ENCODE assay signal across 18 cellular contexts in genomic region chr7:44557485-44557884, GRCh38. TPM values are rescaled to one million over a fixed set of nuclear protein-coding genes. Genes with fewer than 3 reads are reported as not detected.
A peak's percentile ranks its signal among the peaks of the same experiment; 100 is the strongest.
DNase-seq lines count a peak whose midpoint lies in the region; TF ChIP-seq lines count a peak whose summit lies in the region.
"Had no signal": no experiment of that assay in that cellular context is flagged by ENCODE, and none has a peak within 500 bp of the region (broad histone marks: within the 10 kb centered on the region; RNA-seq: fewer than 3 reads in every experiment).

No MANE protein-coding gene starts in this region.

- no peaks in the 10 kb centered on the region for H3K79me2 ChIP-seq in neural progenitor cell (ENCODE audit: low read depth)

- H3K9me3 Mint-ChIP-seq in activated naive CD4-positive, alpha-beta T cell treated with anti-CD3 and anti-CD28 coated beads, Interleukin-2, amount 50 U/mL, for 24 hours, result no peaks in the 10 kb centered on the region
- no peaks in the 10 kb centered on the region for H3K9me3 Mint-ChIP-seq in activated naive CD4-positive, alpha-beta T cell treated with anti-CD3 and anti-CD28 coated beads for 36 hours
- no peaks in the 10 kb centered on the region for H3K9me3 Mint-ChIP-seq in neural progenitor cell
- H3K9me3 Mint-ChIP-seq in osteocyte (ENCODE audit: unreplicated experiment), result no peaks in the 10 kb centered on the region
- H3K9me3 Mint-ChIP-seq: CD4-positive, alpha-beta T cell; CD8-positive, alpha-beta T cell had no signal

- no peaks in the 10 kb centered on the region for H3K27me3 Mint-ChIP-seq in activated naive CD4-positive, alpha-beta T cell treated with anti-CD3 and anti-CD28 coated beads, Interleukin-2, amount 50 U/mL, for 24 hours
- H3K27me3 Mint-ChIP-seq in activated naive CD4-positive, alpha-beta T cell treated with anti-CD3 and anti-CD28 coated beads for 36 hours (ENCODE audit: low read depth), result no peaks in the 10 kb centered on the region
- H3K27me3 Mint-ChIP-seq in neural progenitor cell (ENCODE audit: insufficient read depth, low read depth), result peaks cover 8% of the 10 kb centered on the region
- H3K27me3 Mint-ChIP-seq in osteocyte (ENCODE audit: unreplicated experiment), result peaks cover 11% of the 10 kb centered on the region
- H3K27me3 Mint-ChIP-seq: CD4-positive, alpha-beta T cell had no signal

- H3K27me3 ChIP-seq in neural progenitor cell, result no peaks in the 10 kb centered on the region
- H3K27me3 ChIP-seq: BLaER1 treated with 17β-estradiol and CSF1 and Interleukin-3, amounts not matched to agents 10 nM and 100 nM had no signal

- H2AFZ ChIP-seq in neural progenitor cell (replicated peaks), result no peak overlapping the region

- TF ChIP-seq CTCF in HEK293 (tag by site-specific recombination; IDR thresholded peaks at IDR 0.05) (no peak), neural progenitor cell (IDR thresholded peaks at IDR 0.05) (no peak), osteocyte (IDR thresholded peaks at IDR 0.05) (no peak)

- H3K9me3 ChIP-seq in HEK293 (ENCODE audit: control insufficient read depth, insufficient read depth, low read depth, low read length) (no peaks in the 10 kb centered on the region), neural progenitor cell (ENCODE audit: low read depth) (no peaks in the 10 kb centered on the region)
- H3K9me3 ChIP-seq: A549; BLaER1 treated with 17β-estradiol and CSF1 and Interleukin-3, amounts not matched to agents 10 nM and 100 nM; Caco-2 had no signal

- peaks cover 4% of the 10 kb centered on the region for H3K4me1 Mint-ChIP-seq in activated naive CD4-positive, alpha-beta T cell treated with anti-CD3 and anti-CD28 coated beads, Interleukin-2, amount 50 U/mL, for 24 hours
- no peaks in the 10 kb centered on the region for H3K4me1 Mint-ChIP-seq in activated naive CD4-positive, alpha-beta T cell treated with anti-CD3 and anti-CD28 coated beads for 36 hours (ENCODE audit: low read depth)
- no peaks in the 10 kb centered on the region for H3K4me1 Mint-ChIP-seq in neural progenitor cell
- no peaks in the 10 kb centered on the region for H3K4me1 Mint-ChIP-seq in osteocyte (ENCODE audit: unreplicated experiment)
- H3K4me1 Mint-ChIP-seq: B cell had no signal

- H3K4me1 ChIP-seq in HEK293 (ENCODE audit: control insufficient read depth, insufficient read depth, low read length) (no peaks in the 10 kb centered on the region), neural progenitor cell (no peaks in the 10 kb centered on the region)

- H3K27ac ChIP-seq in HEK293 (ENCODE audit: extremely low read depth, low read depth, low read length), result no peak overlapping the region
- H3K27ac ChIP-seq in neural progenitor cell, result no peak overlapping the region
- H3K27ac ChIP-seq: 22Rv1; A549; BLaER1 treated with 17β-estradiol and CSF1 and Interleukin-3, amounts not matched to agents 10 nM and 100 nM; C4-2B had no signal

- intact Hi-C loops in activated naive CD4-positive, alpha-beta T cell treated with anti-CD3 and anti-CD28 coated beads for 36 hours (cut with micrococcal nuclease), result no loop called here

- no peak for DNase-seq in activated naive CD4-positive, alpha-beta T cell treated with anti-CD3 and anti-CD28 coated beads for 36 hours
- no peak for DNase-seq in neural progenitor cell (ENCODE audit: low spot score)
- DNase-seq in osteocyte (ENCODE audit: extremely low spot score, unreplicated experiment), result no peak
- DNase-seq: AML-193; Caco-2; Calu3; CD4-positive, alpha-beta T cell; CD8-positive, alpha-beta T cell; DMS79 treated with DMSO at 0.1 percent for 48 hours; GF-D8 had no signal

- H4K20me1 ChIP-seq in neural progenitor cell (ENCODE audit: low read depth), result no peaks in the 10 kb centered on the region

- H3K36me3 ChIP-seq in HEK293 (ENCODE audit: control insufficient read depth in 2 of 2, insufficient read depth in 1 of 2, low read length in 2 of 2) (no peaks in the 10 kb centered on the region), neural progenitor cell (no peaks in the 10 kb centered on the region)
- H3K36me3 ChIP-seq: BLaER1 treated with 17β-estradiol and CSF1 and Interleukin-3, amounts not matched to agents 10 nM and 100 nM had no signal

- peak overlapping the region; percentile 74 for H3K27ac Mint-ChIP-seq in activated naive CD4-positive, alpha-beta T cell treated with anti-CD3 and anti-CD28 coated beads, Interleukin-2, amount 50 U/mL, for 24 hours
- H3K27ac Mint-ChIP-seq in activated naive CD4-positive, alpha-beta T cell treated with anti-CD3 and anti-CD28 coated beads for 36 hours, result no peak overlapping the region
- H3K27ac Mint-ChIP-seq in neural progenitor cell (no peak overlapping the region), osteocyte (ENCODE audit: unreplicated experiment) (no peak overlapping the region)
- H3K27ac Mint-ChIP-seq: B cell; CD4-positive, alpha-beta T cell; CD8-positive, alpha-beta T cell had no signal

- POLR2A ChIA-PET in HEK293 (lab: Yijun Ruan, JAX), result no interaction called here

- H3K36me3 Mint-ChIP-seq in activated naive CD4-positive, alpha-beta T cell treated with anti-CD3 and anti-CD28 coated beads, Interleukin-2, amount 50 U/mL, for 24 hours, result no peaks in the 10 kb centered on the region
- H3K36me3 Mint-ChIP-seq in activated naive CD4-positive, alpha-beta T cell treated with anti-CD3 and anti-CD28 coated beads for 36 hours (ENCODE audit: low read depth), result no peaks in the 10 kb centered on the region
- H3K36me3 Mint-ChIP-seq in neural progenitor cell (no peaks in the 10 kb centered on the region), osteocyte (ENCODE audit: unreplicated experiment) (no peaks in the 10 kb centered on the region)
- H3K36me3 Mint-ChIP-seq: CD8-positive, alpha-beta T cell had no signal

- H3K9ac ChIP-seq in neural progenitor cell, result peak overlapping the region; percentile 25
- H3K9ac ChIP-seq: BLaER1 treated with 17β-estradiol and CSF1 and Interleukin-3, amounts not matched to agents 10 nM and 100 nM had no signal

- no peaks in the 10 kb centered on the region for H3F3A ChIP-seq in neural progenitor cell (ENCODE audit: low read depth)

- H3K4me3 ChIP-seq in HEK293 (ENCODE audit: low read depth, low read length) (no peak overlapping the region), neural progenitor cell (no peak overlapping the region)
- H3K4me3 ChIP-seq: A549; BLaER1 treated with 17β-estradiol and CSF1 and Interleukin-3, amounts not matched to agents 10 nM and 100 nM had no signal

- CTCF ChIA-PET in activated naive CD4-positive, alpha-beta T cell treated with anti-CD3 and anti-CD28 coated beads for 36 hours (lab: Charles Lee), result no interaction called here
- CTCF ChIA-PET in HEK293 (lab: Yijun Ruan, JAX), result interaction anchor here (1.2 to 1.5 kb wide), 2 partner anchors 9 to 22 kb away, joined by 3 to 10 read pairs; no protein-coding TSS in a partner anchor

- H3K4me2 ChIP-seq in neural progenitor cell, result no peak overlapping the region
- H3K4me2 ChIP-seq: A549; BLaER1 treated with 17β-estradiol and CSF1 and Interleukin-3, amounts not matched to agents 10 nM and 100 nM had no signal

- no peak overlapping the region for H3K4me3 Mint-ChIP-seq in activated naive CD4-positive, alpha-beta T cell treated with anti-CD3 and anti-CD28 coated beads, Interleukin-2, amount 50 U/mL, for 24 hours
- no peak overlapping the region for H3K4me3 Mint-ChIP-seq in activated naive CD4-positive, alpha-beta T cell treated with anti-CD3 and anti-CD28 coated beads for 36 hours
- no peak overlapping the region for H3K4me3 Mint-ChIP-seq in neural progenitor cell
- no peak overlapping the region for H3K4me3 Mint-ChIP-seq in osteocyte (ENCODE audit: unreplicated experiment)
- H3K4me3 Mint-ChIP-seq: B cell; CD4-positive, alpha-beta T cell; CD8-positive, alpha-beta T cell had no signal

TF ChIP-seq in HEK293, 187 proteins besides CTCF, POLR2A, EP300 and RAD21:
- TF ChIP-seq PRDM1 (tag by site-specific recombination; IDR thresholded peaks at IDR 0.05) (peak; percentile 94), TCF7L2 (IDR thresholded peaks at IDR 0.05; ENCODE audit: borderline replicate concordance, low read depth, low read length) (no peak)

RNA-seq across cellular contexts. Expression of gene DDX56, which starts 16.2 kb away (rescaled TPM):
- total RNA-seq in activated naive CD4-positive, alpha-beta T cell treated with anti-CD3 and anti-CD28 coated beads for 36 hours, result 10 to 100 TPM; 65.8 to 74.0 TPM
- total RNA-seq in neural progenitor cell (ENCODE audit: low replicate concordance), result 61.0 and 67.5 TPM in 2 replicates
- 67.0 and 69.0 TPM in 2 replicates for total RNA-seq in osteocyte

RNA-seq across cellular contexts. Expression of gene NPC1L1, which starts 16.4 kb away (rescaled TPM):
- total RNA-seq in activated naive CD4-positive, alpha-beta T cell treated with anti-CD3 and anti-CD28 coated beads for 36 hours, result not detected
- total RNA-seq in neural progenitor cell (ENCODE audit: low replicate concordance), result 0.09 TPM in 1 of 2 replicates, not detected in the other
- not detected in 2 replicates for total RNA-seq in osteocyte
- total RNA-seq: A172, B cell had no signal

RNA-seq across cellular contexts. Expression of gene TMED4, which starts 24.5 kb away (rescaled TPM):
- 10 to 100 TPM; 77.3 to 81.8 TPM for total RNA-seq in activated naive CD4-positive, alpha-beta T cell treated with anti-CD3 and anti-CD28 coated beads for 36 hours
- total RNA-seq in neural progenitor cell (ENCODE audit: low replicate concordance) (95.8 and 222 TPM in 2 replicates), osteocyte (88.6 and 89.6 TPM in 2 replicates)

RNA-seq across cellular contexts. Expression of gene OGDH, which starts 48.9 kb away (rescaled TPM):
- 10 to 100 TPM; 73.9 to 78.4 TPM for total RNA-seq in activated naive CD4-positive, alpha-beta T cell treated with anti-CD3 and anti-CD28 coated beads for 36 hours
- total RNA-seq in neural progenitor cell (ENCODE audit: low replicate concordance) (25.2 and 54.4 TPM in 2 replicates), osteocyte (68.0 and 69.3 TPM in 2 replicates)
